15 cellular contexts compared by ENCODE assay signal in the genomic region with DNA sequence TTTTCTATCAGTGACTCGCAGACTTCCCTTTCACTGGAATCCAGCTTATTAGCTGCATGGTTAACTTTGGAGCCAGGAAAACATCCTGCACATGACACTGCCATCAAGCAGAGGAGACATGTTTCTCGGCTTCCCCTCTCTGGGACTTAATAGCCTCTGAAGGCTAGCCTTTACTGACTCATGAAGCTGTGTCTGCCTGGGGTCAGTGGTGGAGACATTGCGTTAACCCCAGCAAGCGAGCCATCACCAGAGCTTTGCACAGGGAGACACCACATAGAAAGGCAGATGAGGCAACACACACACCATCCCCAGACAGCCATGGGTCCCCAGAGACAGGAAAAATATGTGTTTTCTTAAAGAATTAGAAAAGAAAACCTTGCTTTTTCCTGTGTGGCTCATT.
A peak's percentile ranks its signal among the peaks of the same experiment; 100 is the strongest.
DNase-seq lines count a peak whose midpoint lies in the region; ATAC-seq and TF ChIP-seq lines count a peak whose summit lies in the region.
"Had no signal": no experiment of that assay in that cellular context is flagged by ENCODE, and none has a peak within 500 bp of the region (broad histone marks: within the 10 kb centered on the region; RNA-seq: fewer than 3 reads in every experiment).

No MANE protein-coding gene starts in this region.

- no peak overlapping the region for H3K27ac Mint-ChIP-seq in type B pancreatic cell
- H3K27ac Mint-ChIP-seq: endodermal cell had no signal

- no TSS peak for BruUV-seq in A673 (replicated peaks; lab: Mats Ljungman, UMichigan)

- no peaks in the 10 kb centered on the region for H3K36me3 ChIP-seq in adrenal gland (replicated peaks in 1 of 2)
- no peaks in the 10 kb centered on the region for H3K36me3 ChIP-seq in A673 (ENCODE audit: insufficient read depth, low read length, poor library complexity, severe bottlenecking)

- peaks cover 4% of the 10 kb centered on the region for H3K36me3 Mint-ChIP-seq in type B pancreatic cell

- 53 to 59% (median 59%) methylated on average over 4 of the region's 4 CpGs for WGBS in adrenal gland, 4 donors

- H3K27me3 ChIP-seq in adrenal gland (no peaks in the 10 kb centered on the region), A673 (replicated peaks; ENCODE audit: insufficient read depth, low read depth, low read length, poor library complexity) (no peaks in the 10 kb centered on the region)

- no peak overlapping the region for H3K4me3 ChIP-seq in adrenal gland
- no peak overlapping the region for H3K4me3 ChIP-seq in A673 (ENCODE audit: low read depth, low read length, poor library complexity, severe bottlenecking)

- H3K4me1 Mint-ChIP-seq in type B pancreatic cell (ENCODE audit: unreplicated experiment), result no peaks in the 10 kb centered on the region
- H3K4me1 Mint-ChIP-seq: endodermal cell had no signal

- H3K4me3 Mint-ChIP-seq in type B pancreatic cell, result no peak overlapping the region
- H3K4me3 Mint-ChIP-seq: endodermal cell had no signal

- H3K4me1 ChIP-seq in adrenal gland (replicated peaks in 1 of 2), result no peaks in the 10 kb centered on the region
- H3K4me1 ChIP-seq in A673 (ENCODE audit: insufficient read depth, low read length, poor library complexity, severe bottlenecking), result no peaks in the 10 kb centered on the region

- peak; percentile 53 for DNase-seq in EL
- peak in 5 of 7 donors; percentile 17 to 53 (median 26) for DNase-seq in adrenal gland
- peak; percentile 26 for DNase-seq in left cardiac atrium
- DNase-seq in renal cortical epithelial cell (ENCODE audit: low read depth), result peak; percentile 85
- no peak for DNase-seq in type B pancreatic cell (ENCODE audit: extremely low spot score, unreplicated experiment)
- DNase-seq in SW480 (ENCODE audit: low spot score), result no peak
- DNase-seq in A673 (ENCODE audit: low spot score), result no peak
- DNase-seq: activated CD4-positive, alpha-beta T cell treated with anti-CD3 and anti-CD28 coated beads for 48 hours; endodermal cell; midbrain; MM.1S; OCI-M1; T-helper 1 cell had no signal

- ATAC-seq in left cardiac atrium, result peak; percentile 50 to 92
- ATAC-seq in GM21526 (IDR thresholded peaks at IDR 0.05; ENCODE audit: low FRiP score, unreplicated experiment), result no peak

- H3K27ac ChIP-seq in adrenal gland, result peak overlapping the region in 1 of 5 donors; percentile 50
- H3K27ac ChIP-seq in A673 (ENCODE audit: low read depth, low read length, poor library complexity, severe bottlenecking), result no peak overlapping the region
- H3K27ac ChIP-seq: C4-2B had no signal

- CTCF ChIA-PET in A673 (lab: Charles Lee), result no interaction called here

- TF ChIP-seq POLR2A in adrenal gland (IDR thresholded peaks at IDR 0.05), result no peak

- no peaks in the 10 kb centered on the region for H3K27me3 Mint-ChIP-seq in type B pancreatic cell

- POLR2A ChIA-PET in A673 (lab: Charles Lee; ENCODE audit: low non-redundant PET), result no interaction called here

- intact Hi-C loops in adrenal gland (cut with DNase I) (no loop called here), left cardiac atrium (cut with DNase I) (no loop called here), A673 (cut with micrococcal nuclease; ENCODE audit: unreplicated experiment) (no loop called here)

- H3K9me3 ChIP-seq in adrenal gland (replicated peaks in 1 of 3), result no peaks in the 10 kb centered on the region
- no peaks in the 10 kb centered on the region for H3K9me3 ChIP-seq in A673 (ENCODE audit: low read depth, low read length, poor library complexity, severe bottlenecking)

- H3K9me3 Mint-ChIP-seq in type B pancreatic cell, result peaks cover 8% of the 10 kb centered on the region

- TF ChIP-seq CTCF in adrenal gland (IDR thresholded peaks at IDR 0.05) (no peak), type B pancreatic cell (conservative IDR thresholded peaks at IDR 0.05) (no peak), A673 (conservative IDR thresholded peaks at IDR 0.05; ENCODE audit: low read depth, low read length) (no peak)

Comparison
In these comparisons a context has a peak if more than half of its experiments do, and no peak if none do; other contexts are left out.
1. DNase-seq: peak in EL (single experiment), adrenal gland (5 of 7), left cardiac atrium (single experiment) and renal cortical epithelial cell (single experiment); none in type B pancreatic cell (single experiment), SW480 (single experiment) and A673 (single experiment).